8 cellular contexts compared by ENCODE assay signal in genomic region chr2:112584134-112584890, GRCh38. TPM values are rescaled to one million over a fixed set of nuclear protein-coding genes. Genes with fewer than 3 reads are reported as not detected.
DNase-seq lines count a peak whose midpoint lies in the region; ATAC-seq and FAIRE-seq lines count a peak whose summit lies in the region.

Gene CHCHD5, plus strand, starts transcription at chr2:112584609. Its CDS starts 39 bp downstream, at chr2:112584648.

- peaks cover 23% of the 10 kb centered on the region for H3K4me1 ChIP-seq in muscle layer of colon (ENCODE audit: insufficient read depth, low read length)

- peak within 1 kb of the TSS; percentile 63 to 89 for H3K4me3 ChIP-seq in muscle layer of colon (ENCODE audit: low read depth in 1 of 2, low read length in 2 of 2)

- peak within 1 kb of the TSS; percentile 75 for H3K9ac ChIP-seq in muscle layer of colon (ENCODE audit: low read length)

- DNase-seq in DMS153 treated with DMSO at 0.1 percent for 48 hours (lab: John Stamatoyannopoulos, UW; ENCODE audit: unreplicated experiment) (peak; percentile 87), KBM-7 (peak; percentile 98), RCC 7860 (ENCODE audit: low spot score) (peak; percentile 93)
- peak; percentile 92 to 94 for DNase-seq in activated T-cell treated with anti-CD3 and anti-CD28 coated beads, Interleukin-2, amount 50 U/mL, for 48 hours
- peak; percentile 82 to 86 for DNase-seq in stimulated activated CD8-positive, alpha-beta memory T cell treated with anti-CD3 and anti-CD28 coated beads, Interleukin-7, amount 100 ng/mL, for 1 hour (ENCODE audit: low read depth in 2 of 2)

- in situ Hi-C loops in KBM-7 (cut with MboI; ENCODE audit: low pct_unique_long_range_greater_than_20kb, low sequenced_read_pairs) = no loop called here

- FAIRE-seq in RCC 7860 (lab: Jason Lieb, UNC) = peak; percentile 79

- H3K27ac ChIP-seq in muscle layer of colon (ENCODE audit: low read depth, low read length) = peak within 1 kb of the TSS; percentile 90

- H3K36me3 ChIP-seq in muscle layer of colon (ENCODE audit: insufficient read depth, low read length) = peaks cover 13% of the 10 kb centered on the region

- ATAC-seq in GM21717 (IDR thresholded peaks at IDR 0.05; ENCODE audit: unreplicated experiment) = peak; percentile 81
- ATAC-seq in esophagus mucosa = peak; percentile 92

- no peaks in the 10 kb centered on the region for H3K9me3 ChIP-seq in muscle layer of colon (ENCODE audit: low read length)

- no peaks in the 10 kb centered on the region for H3K27me3 ChIP-seq in muscle layer of colon (ENCODE audit: control insufficient read depth in 1 of 2, insufficient read depth in 2 of 2, low read length in 2 of 2)

RNA-seq across cellular contexts. Expression of gene CHCHD5, which starts in this region (rescaled TPM):
- total RNA-seq in esophagus mucosa = 41.5 TPM

Comparison
In these comparisons a context has a peak if more than half of its experiments do, and no peak if none do; other contexts are left out.
1. Peak in every context shown above with its lines: DNase-seq, ATAC-seq, H3K4me3 ChIP-seq and H3K27ac ChIP-seq.